8 cellular contexts compared by ENCODE assay signal in the genomic region with DNA sequence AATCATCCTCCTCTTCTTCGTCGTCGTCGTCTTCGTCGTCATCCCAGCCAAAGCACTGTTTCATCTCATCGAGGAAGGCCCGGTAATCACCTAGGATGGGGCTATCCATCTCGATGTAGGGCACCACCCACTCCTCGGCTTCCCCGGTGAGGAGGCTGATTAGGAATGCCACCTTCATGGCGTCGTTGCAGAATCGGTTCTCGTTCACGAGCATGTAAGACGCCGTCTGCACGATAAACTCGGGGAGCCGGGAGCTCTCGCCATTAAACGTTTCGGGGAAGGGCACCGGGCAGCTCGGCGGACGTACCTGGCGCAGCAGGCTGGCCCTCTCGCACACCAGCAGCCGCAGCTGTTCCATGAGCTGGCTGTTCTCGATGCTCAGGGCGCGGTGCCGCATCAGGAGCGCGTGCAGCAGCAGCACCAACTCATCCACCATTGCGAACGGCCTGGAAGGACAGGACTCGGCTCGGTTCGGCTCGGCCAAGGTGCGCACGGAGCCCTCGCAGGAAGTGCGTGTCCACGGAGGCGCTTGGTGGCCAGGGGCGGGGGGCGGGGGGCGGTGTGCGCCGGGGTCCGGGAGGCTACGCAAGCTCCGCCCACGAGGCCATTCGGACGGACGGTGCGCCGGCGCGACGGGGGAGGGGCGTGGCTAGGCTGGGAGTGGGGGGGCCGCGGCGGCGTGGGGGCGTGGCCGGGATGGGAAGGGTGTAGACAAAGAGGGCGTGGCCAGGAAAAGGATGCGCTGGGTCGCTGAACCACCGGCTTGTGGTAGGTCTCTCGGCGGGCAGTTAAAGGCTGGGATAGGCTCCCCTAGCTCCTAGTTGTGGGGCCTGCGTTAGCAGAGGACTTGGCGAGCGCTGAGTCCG. TPM values are rescaled to one million over a fixed set of nuclear protein-coding genes. Genes with fewer than 3 reads are reported as not detected.
DNase-seq lines count a peak whose midpoint lies in the region; ATAC-seq and TF ChIP-seq lines count a peak whose summit lies in the region.

A gene (minus strand): TSS at position 544 of the 866 bp plus-strand sequence. CDS start 108 bp downstream, at position 436.

- H3K36me3 ChIP-seq in iPS DF 6.9 (ENCODE audit: control insufficient read depth, insufficient read depth, low read length) (no peaks in the 10 kb centered on the region), vagina (no peaks in the 10 kb centered on the region)

- ATAC-seq in sciatic nerve, result peak; percentile 95

- H3K27ac ChIP-seq in VCaP (peak within 1 kb of the TSS; percentile 67), iPS DF 6.9 (ENCODE audit: low read length) (no peak within 1 kb of the TSS), vagina (no peak within 1 kb of the TSS)

- DNase-seq in AG08396 (ENCODE audit: low spot score) (peak; percentile 93), HuH-7 (ENCODE audit: low spot score) (peak; percentile 73), brain pericyte (ENCODE audit: low read depth, low spot score) (peak; percentile 13), iPS DF 6.9 (ENCODE audit: low read depth, low spot score) (no peak), sciatic nerve (ENCODE audit: low spot score) (peak; percentile 88), vagina (ENCODE audit: extremely low spot score in 2 of 2) (no peak), SIG-M5 (lab: John Stamatoyannopoulos, UW) (no peak)

- no peak for TF ChIP-seq POLR2A in vagina (IDR thresholded peaks at IDR 0.05)

- no CpG with 5 or more reads among the region's 83 CpGs for WGBS in iPS DF 6.9 (ENCODE audit: insufficient coverage, insufficient read length)

- H3K27me3 ChIP-seq in iPS DF 6.9 (ENCODE audit: control insufficient read depth, insufficient read depth, low read length) (no peaks in the 10 kb centered on the region), vagina (no peaks in the 10 kb centered on the region)

- peak within 1 kb of the TSS; percentile 98; the same call in 1 of the 2 replicates for H3K4me3 ChIP-seq in iPS DF 6.9 (ENCODE audit: low read length)
- H3K4me3 ChIP-seq in vagina, result peak within 1 kb of the TSS; percentile 59 to 67

- intact Hi-C loops in sciatic nerve (cut with DNase I), result no loop called here
- intact Hi-C loops in vagina (cut with DNase I), result no loop called here

- H3K9me3 ChIP-seq in iPS DF 6.9 (ENCODE audit: control insufficient read depth, insufficient read depth, low read length) (no peaks in the 10 kb centered on the region), vagina (no peaks in the 10 kb centered on the region)

- H3K4me1 ChIP-seq in iPS DF 6.9 (ENCODE audit: control insufficient read depth, insufficient read depth, low read length) (no peaks in the 10 kb centered on the region), vagina (peaks cover 9% of the 10 kb centered on the region)

- TF ChIP-seq CTCF in VCaP (conservative IDR thresholded peaks at IDR 0.05) (no peak), vagina (IDR thresholded peaks at IDR 0.05) (no peak)

RNA-seq across cellular contexts. Expression of the gene that starts here (rescaled TPM):
- 28.3 TPM for total RNA-seq in sciatic nerve
- total RNA-seq in vagina, result 10.6 TPM

Comparison
In these comparisons a context has a peak if more than half of its experiments do, and no peak if none do; other contexts are left out.
1. DNase-seq: peak in AG08396 (single experiment), HuH-7 (single experiment), brain pericyte (single experiment) and sciatic nerve (single experiment); none in iPS DF 6.9 (single experiment), vagina (0 of 2) and SIG-M5 (single experiment).